10 cellular contexts compared by ENCODE assay signal in the genomic region with DNA sequence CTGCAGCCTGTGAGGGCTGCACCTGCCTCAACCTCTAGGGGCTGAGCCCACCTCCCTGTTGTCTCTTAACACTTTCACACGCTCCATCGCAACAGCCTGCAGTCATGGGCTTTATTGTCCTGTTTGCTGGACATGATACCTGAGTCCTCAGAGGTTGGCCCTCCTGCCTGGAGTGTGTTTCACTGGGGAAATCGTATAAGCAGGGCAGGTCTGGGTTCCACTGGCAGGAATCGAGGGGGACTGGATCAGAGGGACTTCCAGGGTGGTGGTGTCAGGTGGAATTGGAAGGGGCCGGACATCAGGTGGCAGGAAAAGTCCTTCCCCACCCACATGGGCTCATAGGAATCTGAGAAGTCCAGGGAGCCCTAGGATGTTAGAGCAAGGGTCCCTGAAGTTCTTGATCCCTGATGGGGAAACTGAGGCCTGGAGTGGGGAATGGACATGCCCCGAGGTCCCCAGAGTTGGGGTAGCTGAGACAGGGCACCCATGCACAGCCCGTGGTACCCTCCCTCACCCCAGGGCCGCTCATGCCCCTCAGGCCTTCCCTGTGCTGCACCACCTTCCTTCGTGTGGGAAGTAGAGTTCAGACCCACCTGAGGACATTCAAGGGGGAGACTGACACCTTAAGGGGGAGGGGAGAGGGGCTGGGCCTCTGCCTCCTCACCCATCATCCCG.
A peak's percentile ranks its signal among the peaks of the same experiment; 100 is the strongest.
DNase-seq lines count a peak whose midpoint lies in the region; ATAC-seq, FAIRE-seq and TF ChIP-seq lines count a peak whose summit lies in the region.
"Had no signal": no experiment of that assay in that cellular context is flagged by ENCODE, and none has a peak within 500 bp of the region (broad histone marks: within the 10 kb centered on the region; RNA-seq: fewer than 3 reads in every experiment).

No MANE protein-coding gene starts in this region.

- H3K4ac ChIP-seq in IMR-90 (ENCODE audit: low read depth, low read length) (peak overlapping the region; percentile 75), trophoblast cell (ENCODE audit: low read depth, low read length) (no peak overlapping the region)

- H3K4me2 ChIP-seq in IMR-90 (ENCODE audit: low read depth, low read length) (no peak overlapping the region), K562 (ENCODE audit: insufficient read depth, low read length) (peak overlapping the region; percentile 92), trophoblast cell (ENCODE audit: low read length) (no peak overlapping the region)
- H3K4me2 ChIP-seq: neural progenitor cell had no signal

- no peak overlapping the region for H2BK12ac ChIP-seq in trophoblast cell (ENCODE audit: low read length)

- WGBS in IMR-90 (ENCODE audit: extremely low coverage in 2 of 2, insufficient read length in 1 of 2), 2 experiments = no CpG with 5 or more reads among the region's 10 CpGs
- 40% methylated on average over 10 of the region's 10 CpGs for WGBS in K562 (ENCODE audit: insufficient coverage, low coverage, missing lambda C conversion rate)
- no CpG with 5 or more reads among the region's 10 CpGs for WGBS in trophoblast cell (ENCODE audit: extremely low coverage, insufficient coverage, insufficient read length)
- 80 to 85% methylated on average over 10 of the region's 10 CpGs for WGBS in thyroid gland, 2 donors

- H3K9me1 ChIP-seq in IMR-90 (ENCODE audit: insufficient read depth, low read length) (peaks cover 6% of the 10 kb centered on the region; the same call in 1 of the 2 replicates), K562 (ENCODE audit: control insufficient read depth, insufficient read depth, low read length) (peaks cover 3% of the 10 kb centered on the region)

- H3K9ac ChIP-seq in IMR-90 (ENCODE audit: low read depth, low read length) = no peak overlapping the region
- H3K9ac ChIP-seq in K562 (ENCODE audit: insufficient read depth in 1 of 2, low read depth in 2 of 2, low read length in 2 of 2) = peak overlapping the region; percentile 84 to 94
- H3K9ac ChIP-seq in trophoblast cell (ENCODE audit: low read length) = no peak overlapping the region
- H3K9ac ChIP-seq: neural progenitor cell had no signal

- BruUV-seq in IMR-90 (replicated peaks; lab: Mats Ljungman, UMichigan) (no TSS peak), K562 (replicated peaks; lab: Mats Ljungman, UMichigan) (TSS peak; percentile 81)

- H4K20me1 ChIP-seq in IMR-90 (ENCODE audit: insufficient read depth, low read length) (peaks cover 2% of the 10 kb centered on the region; the same call in 1 of the 2 replicates), K562 (replicated peaks; ENCODE audit: control insufficient read depth, insufficient read depth, low read length) (no peaks in the 10 kb centered on the region)

- TF ChIP-seq POLR2A in IMR-90 (IDR thresholded peaks at IDR 0.05; ENCODE audit: low read depth, low read length) (no peak), K562 (conservative IDR thresholded peaks at IDR 0.05) (no peak; the same call in 1 of the 2 replicates), thyroid gland (IDR thresholded peaks at IDR 0.05) (no peak)

- H3K4me1 ChIP-seq in IMR-90 (ENCODE audit: control insufficient read depth, insufficient read depth, low read length) (peaks cover 3% of the 10 kb centered on the region), K562 (replicated peaks in 1 of 2; ENCODE audit: control insufficient read depth in 2 of 2, insufficient read depth in 2 of 2, low read length in 2 of 2) (peaks cover 54 to 90% of the 10 kb centered on the region in 2 experiments), trophoblast cell (ENCODE audit: control insufficient read depth in 1 of 2, insufficient read depth in 2 of 2, low read length in 2 of 2) (peaks cover 11 to 13% of the 10 kb centered on the region in 2 experiments), thyroid gland (no peaks in the 10 kb centered on the region)
- H3K4me1 ChIP-seq: neural progenitor cell had no signal

- H3K23ac ChIP-seq in IMR-90 (ENCODE audit: low read depth, low read length) (no peak overlapping the region), trophoblast cell (ENCODE audit: low read length) (no peak overlapping the region)

- POLR2A ChIA-PET in IMR-90 (lab: Charles Lee; ENCODE audit: unreplicated experiment) (no interaction called here), K562 (lab: Yijun Ruan, JAX) (interaction anchor here (0.7 to 1.3 kb wide), 8 partner anchors 8 to 427 kb away, joined by 3 to 5 read pairs (median 3); a partner anchor contains a TSS)

- H2BK20ac ChIP-seq in IMR-90 (ENCODE audit: low read depth, low read length) = peak overlapping the region; percentile 82

- TF ChIP-seq CTCF in GM12873 (IDR thresholded peaks at IDR 0.05; ENCODE audit: insufficient read depth, low read depth, low read length, missing control alignments) (peak; percentile 3), IMR-90 (conservative IDR thresholded peaks at IDR 0.05; ENCODE audit: low read depth, low read length) (no peak), K562 (IDR thresholded peaks at IDR 0.05 in 2 of 3, conservative IDR thresholded peaks at IDR 0.05 in 1 of 3; ENCODE audit: insufficient read depth in 2 of 3, low read depth in 1 of 3, low read length in 3 of 3) (no peak), thyroid gland (IDR thresholded peaks at IDR 0.05) (no peak)

- TF ChIP-seq RAD21 in IMR-90 (IDR thresholded peaks at IDR 0.05; ENCODE audit: low read length) (no peak), K562 (CRISPR knock-in tag; conservative IDR thresholded peaks at IDR 0.05 in 1 of 2, IDR thresholded peaks at IDR 0.05 in 1 of 2) (no peak)

- no peak overlapping the region; the same call in 1 of the 2 replicates for H3K14ac ChIP-seq in IMR-90 (replicated peaks; ENCODE audit: low read depth, low read length)
- no peak overlapping the region for H3K14ac ChIP-seq in trophoblast cell (ENCODE audit: low read length)

- H3K27me3 ChIP-seq in IMR-90 (ENCODE audit: control insufficient read depth, insufficient read depth, low read length) (no peaks in the 10 kb centered on the region), K562 (ENCODE audit: control insufficient read depth in 2 of 2, insufficient read depth in 2 of 2, low read length in 2 of 2) (no peaks in the 10 kb centered on the region), trophoblast cell (ENCODE audit: insufficient read depth, low read length) (no peaks in the 10 kb centered on the region), thyroid gland (no peaks in the 10 kb centered on the region)
- H3K27me3 ChIP-seq: dorsolateral prefrontal cortex, neural progenitor cell had no signal

- H4K8ac ChIP-seq in IMR-90 (ENCODE audit: low read depth in 2 of 2, low read length in 2 of 2) (no peak overlapping the region; a peak in 1 of 4 replicates), trophoblast cell (ENCODE audit: low read depth, low read length) (peak overlapping the region; percentile 48)

- H2AK9ac ChIP-seq in IMR-90 (replicated peaks; ENCODE audit: low read depth, low read length, poor library complexity) = peak overlapping the region; percentile 28

- H2AFZ ChIP-seq in IMR-90 (replicated peaks; ENCODE audit: low read length, poor library complexity) = peak overlapping the region; percentile 60
- H2AFZ ChIP-seq in K562 (ENCODE audit: low read depth, low read length) = peak overlapping the region; percentile 92
- H2AFZ ChIP-seq in trophoblast cell (ENCODE audit: insufficient read depth, low read length, poor library complexity) = no peak overlapping the region

- H3K56ac ChIP-seq in IMR-90 (ENCODE audit: extremely low read depth, insufficient read depth, low read length) = no peak overlapping the region

- H4K12ac ChIP-seq in trophoblast cell (ENCODE audit: low read depth, low read length) = no peak overlapping the region

- H3K79me2 ChIP-seq in K562 (ENCODE audit: control insufficient read depth, insufficient read depth, low read length) (peaks cover 23% of the 10 kb centered on the region), trophoblast cell (ENCODE audit: control insufficient read depth, insufficient read depth, low read length, poor library complexity) (no peaks in the 10 kb centered on the region)

- no peak for DNase-seq in IMR-90
- DNase-seq in K562 (ENCODE audit: extremely low read depth in 1 of 4, low spot score in 3 of 4) = no peak
- no peak for DNase-seq in trophoblast cell
- no peak for DNase-seq in kidney glomerular epithelial cell (lab: John Stamatoyannopoulos, UW)
- no peak for DNase-seq in stimulated activated CD4-positive, alpha-beta T cell treated with anti-CD3 and anti-CD28 coated beads, Interleukin-4, amount 100 ng/mL, for 4 hours
- no peak for DNase-seq in thyroid gland
- DNase-seq: dorsolateral prefrontal cortex, NCI-H2171 had no signal

- H4K5ac ChIP-seq in IMR-90 (ENCODE audit: low read depth, low read length) = no peak overlapping the region

- H3K4me3 ChIP-seq in IMR-90 (ENCODE audit: insufficient read depth, low read depth, low read length) (no peak overlapping the region), K562 (peak overlapping the region; percentile 48), trophoblast cell (ENCODE audit: low read depth, low read length) (no peak overlapping the region), thyroid gland (replicated peaks in 1 of 3) (no peak overlapping the region)
- H3K4me3 ChIP-seq: neural progenitor cell had no signal

- H3K79me1 ChIP-seq in IMR-90 (ENCODE audit: low read depth in 1 of 2, low read length in 2 of 2) (no peaks in the 10 kb centered on the region; a peak in 1 of 4 replicates), trophoblast cell (ENCODE audit: low read length) (no peaks in the 10 kb centered on the region)

- peak; percentile 54 for FAIRE-seq in K562 (lab: Jason Lieb, UNC)

- no peak overlapping the region for H3K27ac ChIP-seq in IMR-90 (ENCODE audit: insufficient read depth, low read length)
- H3K27ac ChIP-seq in K562 (ENCODE audit: extremely low read depth, low read depth, low read length) = peak overlapping the region; percentile 87
- no peak overlapping the region for H3K27ac ChIP-seq in trophoblast cell (ENCODE audit: low read depth, low read length)
- H3K27ac ChIP-seq in thyroid gland = no peak overlapping the region
- H3K27ac ChIP-seq: neural progenitor cell had no signal

- H2BK120ac ChIP-seq in IMR-90 (ENCODE audit: low read depth, low read length) (peak overlapping the region; percentile 77), trophoblast cell (ENCODE audit: insufficient read depth, low read length, poor library complexity) (no peak overlapping the region)

- H3K18ac ChIP-seq in IMR-90 (ENCODE audit: low read depth, low read length) (no peak overlapping the region), trophoblast cell (ENCODE audit: low read length) (no peak overlapping the region)

- H2AK5ac ChIP-seq in IMR-90 (ENCODE audit: low read depth, low read length) (peak overlapping the region; percentile 96), trophoblast cell (ENCODE audit: low read length) (peak overlapping the region; percentile 11)

- H3K9me3 ChIP-seq in IMR-90 (ENCODE audit: control insufficient read depth, insufficient read depth, low read length) (peaks cover 4% of the 10 kb centered on the region; the same call in 1 of the 2 replicates), K562 (replicated peaks; ENCODE audit: control insufficient read depth, insufficient read depth, low read depth, low read length) (no peaks in the 10 kb centered on the region), trophoblast cell (ENCODE audit: insufficient read depth, low read depth, low read length) (peaks cover 3% of the 10 kb centered on the region), thyroid gland (no peaks in the 10 kb centered on the region)

- TF ChIP-seq EP300 in K562 (IDR thresholded peaks at IDR 0.05; ENCODE audit: low read length) = no peak

- peaks cover 35% of the 10 kb centered on the region for H3K36me3 ChIP-seq in IMR-90 (ENCODE audit: control insufficient read depth, insufficient read depth, low read length)
- H3K36me3 ChIP-seq in K562 (ENCODE audit: control insufficient read depth, insufficient read depth, low read length) = peaks cover 36% of the 10 kb centered on the region; the same call in 2 of the 3 replicates
- no peaks in the 10 kb centered on the region for H3K36me3 ChIP-seq in trophoblast cell (ENCODE audit: control insufficient read depth in 1 of 2, insufficient read depth in 2 of 2, low read length in 2 of 2)
- peaks cover 7 to 19% of the 10 kb centered on the region in 2 donors for H3K36me3 ChIP-seq in thyroid gland
- H3K36me3 ChIP-seq: neural progenitor cell had no signal

- ATAC-seq in IMR-90 (ENCODE audit: low read depth) (no peak), K562 (no peak)

- CTCF ChIA-PET in IMR-90 (lab: Yijun Ruan, JAX) = no interaction called here
- CTCF ChIA-PET in K562 (lab: Yijun Ruan, JAX; ENCODE audit: low intra/inter-chr PET ratio) = interaction anchor here (2.8 kb wide), 1 partner anchor 91 kb away, joined by 20 read pairs; no protein-coding TSS in a partner anchor

- peak overlapping the region; percentile 44 for H2BK5ac ChIP-seq in IMR-90 (ENCODE audit: low read depth, low read length, poor library complexity, severe bottlenecking)
- no peak overlapping the region for H2BK5ac ChIP-seq in trophoblast cell (ENCODE audit: low read depth, low read length, poor library complexity)

- H2BK15ac ChIP-seq in IMR-90 (ENCODE audit: low read depth, low read length) = no peak overlapping the region

- H4K91ac ChIP-seq in IMR-90 (ENCODE audit: insufficient read depth, low read depth, low read length) = peak overlapping the region; percentile 62
- peak overlapping the region; percentile 29 for H4K91ac ChIP-seq in trophoblast cell (ENCODE audit: low read depth, low read length)

- in situ Hi-C loops in IMR-90 (cut with MboI; ENCODE audit: low sequenced_read_pairs) (no loop called here), K562 (cut with MboI) (no loop called here)

- dilution Hi-C loops in IMR-90 (cut with HindIII; ENCODE audit: low sequenced_read_pairs, unreplicated experiment) = no loop called here

- intact Hi-C loops in IMR-90 (cut with micrococcal nuclease) = no loop called here
- intact Hi-C loops in K562 (cut with micrococcal nuclease) = loop anchor here (2.0 kb wide), 1 partner anchor 15 kb away; no protein-coding TSS in a partner anchor
- intact Hi-C loops in thyroid gland (cut with DNase I) = loop anchor here (5.0 kb wide), 1 partner anchor 91 kb away; no protein-coding TSS in a partner anchor

Comparison
In these comparisons a context has a peak if more than half of its experiments do, and no peak if none do; other contexts are left out.
1. H3K9ac ChIP-seq: peak in K562 (2 of 2); none in IMR-90 (single experiment) and trophoblast cell (single experiment).